In genomic region chr17:68020451-68020779, GRCh38 we compare ENCODE assay signal across 8 cellular contexts. TPM values are rescaled to one million over a fixed set of nuclear protein-coding genes. Genes with fewer than 3 reads are reported as not detected.
A peak's percentile ranks its signal among the peaks of the same experiment; 100 is the strongest.
DNase-seq lines count a peak whose midpoint lies in the region; ATAC-seq, FAIRE-seq and TF ChIP-seq lines count a peak whose summit lies in the region.

No MANE protein-coding gene starts in this region.

- H3K4me3 ChIP-seq in skeletal muscle cell (ENCODE audit: low read depth, low read length): peak overlapping the region; percentile 71

- H3K4me3 Mint-ChIP-seq in CD4-positive, alpha-beta T cell: peak overlapping the region; percentile 87
- peak overlapping the region; percentile 90 for H3K4me3 Mint-ChIP-seq in activated B cell treated with CpG ODN at 0.5 μM for 24 hours

- no peak for ATAC-seq in CD4-positive, alpha-beta T cell (ENCODE audit: poor library complexity)
- ATAC-seq in activated B cell treated with CpG ODN at 0.5 μM for 24 hours (ENCODE audit: low read depth) (no peak), left cardiac atrium (peak; percentile 5 to 13), GM21717 (IDR thresholded peaks at IDR 0.05; ENCODE audit: unreplicated experiment) (no peak), HG03097 (IDR thresholded peaks at IDR 0.05; ENCODE audit: low FRiP score, unreplicated experiment) (no peak)

- DNase-seq in CD4-positive, alpha-beta T cell: no peak
- peak; percentile 33 for DNase-seq in H54 (ENCODE audit: insufficient read length, low spot score)
- no peak for DNase-seq in activated B cell treated with CpG ODN at 0.5 μM for 24 hours
- DNase-seq in left cardiac atrium: no peak
- DNase-seq in skeletal muscle cell (ENCODE audit: low read depth): no peak
- DNase-seq in Ammon's horn (ENCODE audit: low spot score): no peak

- no peak for TF ChIP-seq POLR2A in H54 (IDR thresholded peaks at IDR 0.05; ENCODE audit: low read depth, low read length)

- intact Hi-C loops in CD4-positive, alpha-beta T cell (cut with DNase I, micrococcal nuclease): loop anchor here (1.0 to 2.0 kb wide), 2 partner anchors 14 to 15 kb away; partner anchors contain the start of gene KPNA2 (in 2 of the 2)
- intact Hi-C loops in activated B cell treated with CpG ODN at 0.5 μM for 24 hours (cut with micrococcal nuclease) (loop anchor here (1.0 to 5.0 kb wide), 4 partner anchors 15 to 492 kb away; partner anchors contain the start of genes KPNA2 and PRKAR1A), left cardiac atrium (cut with DNase I) (loop anchor here in 1 of 2 donors (2.0 kb wide), 1 partner anchor 26 kb away; no protein-coding TSS in a partner anchor)

- H3K36me3 Mint-ChIP-seq in CD4-positive, alpha-beta T cell (ENCODE audit: low read depth): peaks cover 13% of the 10 kb centered on the region
- peaks cover 4% of the 10 kb centered on the region for H3K36me3 Mint-ChIP-seq in activated B cell treated with CpG ODN at 0.5 μM for 24 hours (ENCODE audit: low read depth)

- H3K27me3 Mint-ChIP-seq in CD4-positive, alpha-beta T cell: peaks cover 9% of the 10 kb centered on the region
- H3K27me3 Mint-ChIP-seq in activated B cell treated with CpG ODN at 0.5 μM for 24 hours: peaks cover 2% of the 10 kb centered on the region

- H3K27me3 ChIP-seq in CD4-positive, alpha-beta T cell (ENCODE audit: control insufficient read depth, insufficient read depth, low read length): no peaks in the 10 kb centered on the region

- no peaks in the 10 kb centered on the region for H3K9me3 ChIP-seq in CD4-positive, alpha-beta T cell (ENCODE audit: control insufficient read depth, low read length)

- peaks cover 20% of the 10 kb centered on the region for H3K4me1 Mint-ChIP-seq in CD4-positive, alpha-beta T cell (ENCODE audit: low read depth)
- peaks cover 14% of the 10 kb centered on the region for H3K4me1 Mint-ChIP-seq in activated B cell treated with CpG ODN at 0.5 μM for 24 hours

- no peaks in the 10 kb centered on the region for H3K9me3 Mint-ChIP-seq in CD4-positive, alpha-beta T cell
- no peaks in the 10 kb centered on the region for H3K9me3 Mint-ChIP-seq in activated B cell treated with CpG ODN at 0.5 μM for 24 hours

- no peak for FAIRE-seq in H54 (lab: Jason Lieb, UNC)

- no peak overlapping the region for H3K27ac ChIP-seq in CD4-positive, alpha-beta T cell (ENCODE audit: low read depth, low read length)

- no peak for TF ChIP-seq CTCF in CD4-positive, alpha-beta T cell (IDR thresholded peaks at IDR 0.05)
- no peak for TF ChIP-seq CTCF in activated B cell treated with CpG ODN at 0.5 μM for 24 hours (IDR thresholded peaks at IDR 0.05)

- POLR2A ChIA-PET in CD4-positive, alpha-beta T cell (lab: Charles Lee): interaction anchor here (1.0 to 2.4 kb wide), 3 partner anchors 16 to 160 kb away, joined by 3 to 18 read pairs (median 16); partner anchors contain the start of genes C17orf58 and KPNA2
- POLR2A ChIA-PET in activated B cell treated with CpG ODN at 0.5 μM for 24 hours (lab: Charles Lee): interaction anchor here (0.8 to 2.0 kb wide), 8 partner anchors 16 to 229 kb away, joined by 3 to 19 read pairs (median 4); partner anchors contain the start of genes C17orf58 and KPNA2

- peak overlapping the region; percentile 92 for H3K27ac Mint-ChIP-seq in CD4-positive, alpha-beta T cell
- peak overlapping the region; percentile 90 for H3K27ac Mint-ChIP-seq in activated B cell treated with CpG ODN at 0.5 μM for 24 hours

- CTCF ChIA-PET in CD4-positive, alpha-beta T cell (lab: Charles Lee): interaction anchor here (1.2 to 1.4 kb wide), 5 partner anchors 9 to 28 kb away, joined by 3 to 5 read pairs (median 4); partner anchors contain the start of gene KPNA2
- CTCF ChIA-PET in activated B cell treated with CpG ODN at 0.5 μM for 24 hours (lab: Charles Lee): interaction anchor here (0.9 to 1.8 kb wide), 3 partner anchors 10 to 427 kb away, joined by 3 to 7 read pairs (median 5); partner anchors contain the start of gene KPNA2

RNA-seq across cellular contexts. Expression of gene KPNA2, which starts 15.1 kb away (rescaled TPM):
- total RNA-seq in CD4-positive, alpha-beta T cell: 10 to 100 TPM; 64.4 to 65.9 TPM
- total RNA-seq in activated B cell treated with CpG ODN at 0.5 μM for 24 hours: 49.5 and 49.9 TPM in 2 replicates
- total RNA-seq in left cardiac atrium: 10 to 100 TPM; 21.8 to 40.2 TPM

RNA-seq across cellular contexts. Expression of gene C17orf58, which starts 24.1 kb away (rescaled TPM):
- under 1 TPM; 0.22 to 0.31 TPM for total RNA-seq in CD4-positive, alpha-beta T cell
- total RNA-seq in activated B cell treated with CpG ODN at 0.5 μM for 24 hours (3.5 and 4.3 TPM in 2 replicates), left cardiac atrium (10 to 100 TPM in 1 of 2 donors, 1 to 10 TPM in 1; 8.2 to 14.2 TPM)

Comparison
In these comparisons a context has a peak if more than half of its experiments do, and no peak if none do; other contexts are left out.
1. ATAC-seq: peak in left cardiac atrium (2 of 2); none in CD4-positive, alpha-beta T cell (single experiment), activated B cell treated with CpG ODN at 0.5 μM for 24 hours (single experiment), GM21717 (single experiment) and HG03097 (single experiment).